Comparison of ENCODE assay signal across 8 cellular contexts in genomic region chr17:2786176-2786881, GRCh38. TPM values are rescaled to one million over a fixed set of nuclear protein-coding genes. Genes with fewer than 3 reads are reported as not detected.
A peak's percentile ranks its signal among the peaks of the same experiment; 100 is the strongest.
DNase-seq lines count a peak whose midpoint lies in the region; ATAC-seq and TF ChIP-seq lines count a peak whose summit lies in the region.

No MANE protein-coding gene starts in this region.

- ATAC-seq in HG03521 (IDR thresholded peaks at IDR 0.05; ENCODE audit: unreplicated experiment): peak; percentile 75
- peak; percentile 93 for ATAC-seq in left colon
- no peak for ATAC-seq in HG02678 (IDR thresholded peaks at IDR 0.05; ENCODE audit: unreplicated experiment)

- intact Hi-C loops in left colon (cut with DNase I, micrococcal nuclease): no loop called here

- DNase-seq in NCI-H526 treated with DMSO at 0.1 percent for 48 hours (lab: John Stamatoyannopoulos, UW) (peak; percentile 66), cerebellum (ENCODE audit: low spot score) (peak; percentile 86), left colon (peak; percentile 90 to 94)
- DNase-seq in activated CD4-positive, alpha-beta T cell treated with anti-CD3 and anti-CD28 coated beads for 24 hours (ENCODE audit: low read depth in 2 of 2): peak; percentile 84 to 90
- peak; percentile 87 for DNase-seq in stimulated activated CD4-positive, alpha-beta T cell treated with anti-CD3 and anti-CD28 coated beads, Interleukin-2, amount 100 ng/mL, for 4 hours (ENCODE audit: low read depth)

- TF ChIP-seq CTCF in GM12872 (IDR thresholded peaks at IDR 0.05; ENCODE audit: insufficient read depth, low read depth, low read length): peak; percentile 88

RNA-seq across cellular contexts. Expression of gene RAP1GAP2, which starts 9.9 kb away (rescaled TPM):
- total RNA-seq in cerebellum: 17.3 TPM
- 10 to 100 TPM; 40.8 to 55.2 TPM for total RNA-seq in left colon

RNA-seq across cellular contexts. Expression of gene CCDC92B, which starts 36.9 kb away (rescaled TPM):
- total RNA-seq in cerebellum: 1.2 TPM
- 1 to 10 TPM in 1 of 2 donors, under 1 TPM in 1; 0.92 to 1.5 TPM for total RNA-seq in left colon
